ENCODE assay signal across 2 cellular contexts in genomic region chr6:6626227-6626626, GRCh38.
TF ChIP-seq lines count a peak whose summit lies in the region.

No MANE protein-coding gene starts in this region.

TF ChIP-seq in K562, 482 proteins besides CTCF, POLR2A, EP300 and RAD21:
- TF ChIP-seq MCM3 (IDR thresholded peaks at IDR 0.05) = no peak
- no peak for TF ChIP-seq ZNF140 (CRISPR knock-in tag; IDR thresholded peaks at IDR 0.05)
- no peak for TF ChIP-seq ZFP30 (CRISPR knock-in tag; IDR thresholded peaks at IDR 0.05; ENCODE audit: borderline replicate concordance)
- TF ChIP-seq IFI16 (CRISPR knock-in tag; IDR thresholded peaks at IDR 0.05) = no peak
- TF ChIP-seq PPARD (CRISPR knock-in tag; IDR thresholded peaks at IDR 0.05) = no peak
- TF ChIP-seq, protein P1, sequence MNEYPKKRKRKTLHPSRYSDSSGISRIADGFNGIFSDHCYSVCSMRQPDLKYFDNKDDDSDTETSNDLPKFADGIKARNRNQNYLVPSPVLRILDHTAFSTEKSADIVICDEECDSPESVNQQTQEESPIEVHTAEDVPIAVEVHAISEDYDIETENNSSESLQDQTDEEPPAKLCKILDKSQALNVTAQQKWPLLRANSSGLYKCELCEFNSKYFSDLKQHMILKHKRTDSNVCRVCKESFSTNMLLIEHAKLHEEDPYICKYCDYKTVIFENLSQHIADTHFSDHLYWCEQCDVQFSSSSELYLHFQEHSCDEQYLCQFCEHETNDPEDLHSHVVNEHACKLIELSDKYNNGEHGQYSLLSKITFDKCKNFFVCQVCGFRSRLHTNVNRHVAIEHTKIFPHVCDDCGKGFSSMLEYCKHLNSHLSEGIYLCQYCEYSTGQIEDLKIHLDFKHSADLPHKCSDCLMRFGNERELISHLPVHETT (CRISPR knock-in tag; conservative IDR thresholded peaks at IDR 0.05 in 1 of 2, IDR thresholded peaks at IDR 0.05 in 1 of 2) = no peak
- no peak for TF ChIP-seq ZNF232 (CRISPR knock-in tag; IDR thresholded peaks at IDR 0.05)
- no peak for TF ChIP-seq PATZ1 (CRISPR knock-in tag; IDR thresholded peaks at IDR 0.05; ENCODE audit: borderline replicate concordance)
- no peak for TF ChIP-seq TBL1XR1 (IDR thresholded peaks at IDR 0.05; ENCODE audit: low read length in 2 of 2)
- no peak for TF ChIP-seq TBP (optimal IDR thresholded peaks at IDR 0.05; ENCODE audit: low read depth, low read length)
- TF ChIP-seq BRD4 (IDR thresholded peaks at IDR 0.05) = no peak
- no peak for TF ChIP-seq MAX (CRISPR knock-in tag; IDR thresholded peaks at IDR 0.05)

TF ChIP-seq in endothelial cell of umbilical vein, 7 proteins besides CTCF, POLR2A, EP300 and RAD21:
- TF ChIP-seq MYC (IDR thresholded peaks at IDR 0.05; ENCODE audit: low read depth, low read length) (no peak), EZH2 (IDR thresholded peaks at IDR 0.05; ENCODE audit: borderline replicate concordance, low read depth, low read length, severe bottlenecking) (no peak), JUN (IDR thresholded peaks at IDR 0.05; ENCODE audit: borderline replicate concordance, insufficient read depth, insufficient read length, low read depth) (no peak), GATA2 (IDR thresholded peaks at IDR 0.05; ENCODE audit: insufficient read depth, insufficient read length, low read depth, low read length) (no peak), POLR2AphosphoS5 (IDR thresholded peaks at IDR 0.05; ENCODE audit: insufficient read depth, low read depth, low read length) (no peak), FOS (IDR thresholded peaks at IDR 0.05; ENCODE audit: borderline replicate concordance, insufficient read depth, low read length) (no peak), MAX (IDR thresholded peaks at IDR 0.05; ENCODE audit: insufficient read depth, insufficient read length) (no peak)
